ENCODE assay signal across 8 cellular contexts in genomic region chr9:123544007-123544827, GRCh38.
DNase-seq lines count a peak whose midpoint lies in the region; ATAC-seq, FAIRE-seq and TF ChIP-seq lines count a peak whose summit lies in the region.

No MANE protein-coding gene starts in this region.

- POLR2A ChIA-PET in Panc1 (lab: Charles Lee), result no interaction called here
- POLR2A ChIA-PET in endothelial cell of umbilical vein (lab: Charles Lee), result no interaction called here

- H3K4me3 ChIP-seq in HFF-Myc (replicated peaks; ENCODE audit: low read depth, low read length) (no peak overlapping the region), Panc1 (ENCODE audit: low read depth in 2 of 2, low read length in 2 of 2) (no peak overlapping the region), endothelial cell of umbilical vein (replicated peaks in 1 of 3; ENCODE audit: insufficient read depth in 1 of 3, low read depth in 1 of 3, low read length in 3 of 3) (no peak overlapping the region)

- H3K4me3 Mint-ChIP-seq in nephron progenitor cell, result no peak overlapping the region

- no peaks in the 10 kb centered on the region for H3K27me3 ChIP-seq in Panc1 (ENCODE audit: control insufficient read depth, insufficient read depth, low read length)
- H3K27me3 ChIP-seq in endothelial cell of umbilical vein (ENCODE audit: control insufficient read depth in 2 of 2, insufficient read depth in 2 of 2, low read length in 2 of 2), result no peaks in the 10 kb centered on the region

- DNase-seq in D721Med (ENCODE audit: insufficient read length, low spot score) (no peak), HFF-Myc (ENCODE audit: extremely low read depth, low read depth) (no peak), Panc1 (ENCODE audit: low read depth, low spot score) (peak; percentile 10), endothelial cell of umbilical vein (ENCODE audit: low read depth, low spot score) (peak; percentile 56), nephron progenitor cell (peak; percentile 41), T1000 (lab: John Stamatoyannopoulos, UW) (no peak)

- peaks cover 7% of the 10 kb centered on the region for H3K36me3 Mint-ChIP-seq in nephron progenitor cell (ENCODE audit: low read depth)

- no peak overlapping the region for H3K27ac Mint-ChIP-seq in nephron progenitor cell

- H3K36me3 ChIP-seq in Panc1 (ENCODE audit: control insufficient read depth, insufficient read depth, low read length) (no peaks in the 10 kb centered on the region), endothelial cell of umbilical vein (ENCODE audit: control insufficient read depth in 2 of 2, extremely low read depth in 1 of 2, insufficient read depth in 2 of 2, low read length in 2 of 2) (no peaks in the 10 kb centered on the region)

- CTCF ChIA-PET in Panc1 (lab: Charles Lee), result interaction anchor here (0.8 kb wide), 1 partner anchor 497 kb away, joined by 4 read pairs; no protein-coding TSS in a partner anchor
- CTCF ChIA-PET in endothelial cell of umbilical vein (lab: Charles Lee), result interaction anchor here (0.8 to 7.9 kb wide), 12 partner anchors 12 to 848 kb away, joined by 3 to 154 read pairs (median 3); no protein-coding TSS in a partner anchor

- no peaks in the 10 kb centered on the region for H4K20me1 ChIP-seq in endothelial cell of umbilical vein (replicated peaks; ENCODE audit: control insufficient read depth, extremely low read depth, insufficient read depth, low read length)

- in situ Hi-C loops in Panc1 (cut with HindIII; ENCODE audit: low pct_unique_long_range_greater_than_20kb, low sequenced_read_pairs), result no loop called here

- peaks cover 6% of the 10 kb centered on the region for H3K27me3 Mint-ChIP-seq in nephron progenitor cell (ENCODE audit: low read depth, poor library complexity)

- TF ChIP-seq CTCF in D721Med (IDR thresholded peaks at IDR 0.05; ENCODE audit: insufficient read depth, missing control alignments), result peak; percentile 97
- TF ChIP-seq CTCF in HFF-Myc (IDR thresholded peaks at IDR 0.05; ENCODE audit: low read depth, low read length, missing control alignments), result peak; percentile 72
- peak; percentile 78; the same call in 1 of the 2 replicates for TF ChIP-seq CTCF in Panc1 (IDR thresholded peaks at IDR 0.05)
- peak; percentile 58 to 63 for TF ChIP-seq CTCF in endothelial cell of umbilical vein (IDR thresholded peaks at IDR 0.05; ENCODE audit: extremely low read depth in 1 of 2, insufficient read depth in 1 of 2, low read depth in 1 of 2, low read length in 2 of 2)
- peak; percentile 93 for TF ChIP-seq CTCF in nephron progenitor cell (IDR thresholded peaks at IDR 0.05)

- no peak overlapping the region for H2AFZ ChIP-seq in endothelial cell of umbilical vein (ENCODE audit: low read depth, low read length)

- H3K4me2 ChIP-seq in endothelial cell of umbilical vein (ENCODE audit: insufficient read depth, low read length), result no peak overlapping the region

- ATAC-seq in Panc1 (no peak), GM21786 (IDR thresholded peaks at IDR 0.05; ENCODE audit: unreplicated experiment) (no peak), GM19035 (IDR thresholded peaks at IDR 0.05; ENCODE audit: unreplicated experiment) (no peak)

- H3K79me2 ChIP-seq in endothelial cell of umbilical vein (ENCODE audit: control insufficient read depth, insufficient read depth, low read length), result no peaks in the 10 kb centered on the region

- no TSS peak for BruUV-seq in Panc1 (replicated peaks; lab: Mats Ljungman, UMichigan)
- BruUV-seq in endothelial cell of umbilical vein (replicated peaks; lab: Mats Ljungman, UMichigan), result no TSS peak

- H3K9me1 ChIP-seq in endothelial cell of umbilical vein (replicated peaks; ENCODE audit: control insufficient read depth, extremely low read depth, insufficient read depth, low read length), result no peaks in the 10 kb centered on the region

- H3K4me1 ChIP-seq in Panc1 (ENCODE audit: control insufficient read depth, insufficient read depth, low read length) (no peaks in the 10 kb centered on the region), endothelial cell of umbilical vein (ENCODE audit: control insufficient read depth, extremely low read depth, insufficient read depth, low read length) (peaks cover 2% of the 10 kb centered on the region)

- dilution Hi-C loops in endothelial cell of umbilical vein (cut with MboI; ENCODE audit: extremely low pct_ligation_motif_present, low sequenced_read_pairs), result no loop called here

- FAIRE-seq in D721Med (lab: Jason Lieb, UNC) (no peak), endothelial cell of umbilical vein (lab: Jason Lieb, UNC) (peak; percentile 85)

- no peaks in the 10 kb centered on the region for H3K9me3 Mint-ChIP-seq in nephron progenitor cell

- intact Hi-C loops in Panc1 (cut with micrococcal nuclease; ENCODE audit: unreplicated experiment) (loop anchor here (10.0 kb wide), 1 partner anchor 501 kb away; no protein-coding TSS in a partner anchor), endothelial cell of umbilical vein (cut with micrococcal nuclease) (loop anchor here (1.0 to 10.0 kb wide), 6 partner anchors 141 to 583 kb away; partner anchors contain the start of gene LHX2)

- no peak overlapping the region for H3K9ac ChIP-seq in endothelial cell of umbilical vein (replicated peaks; ENCODE audit: extremely low read depth, insufficient read depth, low read length)

- no peak for TF ChIP-seq POLR2A in endothelial cell of umbilical vein (IDR thresholded peaks at IDR 0.05; ENCODE audit: low read depth, low read length)

- H3K4me1 Mint-ChIP-seq in nephron progenitor cell, result peaks cover 32% of the 10 kb centered on the region

- no peak overlapping the region for H3K27ac ChIP-seq in Panc1 (ENCODE audit: low read length)
- no peak overlapping the region for H3K27ac ChIP-seq in endothelial cell of umbilical vein (ENCODE audit: insufficient read depth, low read depth, low read length)

- no peaks in the 10 kb centered on the region for H3K9me3 ChIP-seq in Panc1 (ENCODE audit: control insufficient read depth, insufficient read depth, low read depth, low read length)
- no peaks in the 10 kb centered on the region for H3K9me3 ChIP-seq in endothelial cell of umbilical vein (replicated peaks; ENCODE audit: control insufficient read depth, insufficient read depth, low read length)

TF ChIP-seq in endothelial cell of umbilical vein, 7 proteins besides CTCF, POLR2A, EP300 and RAD21:
- TF ChIP-seq POLR2AphosphoS5 (IDR thresholded peaks at IDR 0.05; ENCODE audit: insufficient read depth, low read depth, low read length) (no peak), GATA2 (IDR thresholded peaks at IDR 0.05; ENCODE audit: insufficient read depth, insufficient read length, low read depth, low read length) (no peak), FOS (IDR thresholded peaks at IDR 0.05; ENCODE audit: borderline replicate concordance, insufficient read depth, low read length) (no peak), MYC (IDR thresholded peaks at IDR 0.05; ENCODE audit: low read depth, low read length) (no peak), JUN (IDR thresholded peaks at IDR 0.05; ENCODE audit: borderline replicate concordance, insufficient read depth, insufficient read length, low read depth) (no peak), MAX (IDR thresholded peaks at IDR 0.05; ENCODE audit: insufficient read depth, insufficient read length) (no peak), EZH2 (IDR thresholded peaks at IDR 0.05; ENCODE audit: borderline replicate concordance, low read depth, low read length, severe bottlenecking) (no peak)

Comparison
In these comparisons a context has a peak if more than half of its experiments do, and no peak if none do; other contexts are left out.
1. DNase-seq: peak in Panc1 (single experiment), endothelial cell of umbilical vein (single experiment) and nephron progenitor cell (single experiment); none in D721Med (single experiment), HFF-Myc (single experiment) and T1000 (single experiment).
2. Peak in every context shown above with its lines, with median percentiles within 50 percentile points of each other: CTCF ChIP-seq.